In genomic region chr1:192545781-192546521, GRCh38 we compare ENCODE assay signal across 9 cellular contexts. TPM values are rescaled to one million over a fixed set of nuclear protein-coding genes. Genes with fewer than 3 reads are reported as not detected.
DNase-seq lines count a peak whose midpoint lies in the region; ATAC-seq, FAIRE-seq and TF ChIP-seq lines count a peak whose summit lies in the region.
"Had no signal": no experiment of that assay in that cellular context is flagged by ENCODE, and none has a peak within 500 bp of the region (broad histone marks: within the 10 kb centered on the region; RNA-seq: fewer than 3 reads in every experiment).

No MANE protein-coding gene starts in this region.

- H3K4me1 Mint-ChIP-seq in progenitor cell of endocrine pancreas (ENCODE audit: low read depth): peaks cover 5% of the 10 kb centered on the region

- no peak overlapping the region for H3K27ac ChIP-seq in 22Rv1

- no peaks in the 10 kb centered on the region for H3K36me3 Mint-ChIP-seq in progenitor cell of endocrine pancreas (ENCODE audit: insufficient read depth)

- TF ChIP-seq CTCF in 22Rv1 (IDR thresholded peaks at IDR 0.05) (peak; percentile 12; the same call in 1 of the 2 replicates), progenitor cell of endocrine pancreas (IDR thresholded peaks at IDR 0.05; ENCODE audit: unreplicated experiment) (peak; percentile 26)

- peak; percentile 69 for ATAC-seq in HG03159 (IDR thresholded peaks at IDR 0.05; ENCODE audit: unreplicated experiment)

- FAIRE-seq in GM19239 (lab: Jason Lieb, UNC): peak; percentile 98

- DNase-seq in GM19239 (ENCODE audit: insufficient read length, low spot score) (no peak), UCSD-AML1 (lab: John Stamatoyannopoulos, UW; ENCODE audit: unreplicated experiment) (peak; percentile 8), progenitor cell of endocrine pancreas (ENCODE audit: low spot score, unreplicated experiment) (no peak), NCI-H1930 (lab: John Stamatoyannopoulos, UW) (no peak), hepatic stellate cell (ENCODE audit: low spot score) (no peak), NCI-H2227 treated with DMSO at 0.1 percent for 48 hours (lab: John Stamatoyannopoulos, UW) (no peak)

- H3K27me3 Mint-ChIP-seq in progenitor cell of endocrine pancreas: no peaks in the 10 kb centered on the region

- H3K9me3 Mint-ChIP-seq in progenitor cell of endocrine pancreas (ENCODE audit: low read depth): no peaks in the 10 kb centered on the region

- no peak overlapping the region for H3K4me3 Mint-ChIP-seq in progenitor cell of endocrine pancreas (ENCODE audit: low read depth)

- H3K27ac Mint-ChIP-seq in progenitor cell of endocrine pancreas: no peak overlapping the region

RNA-seq across cellular contexts. Expression of gene RGS1, which starts 29.6 kb away (rescaled TPM):
- total RNA-seq in progenitor cell of endocrine pancreas: 0.26 and 0.42 TPM in 2 replicates
- total RNA-seq: Daoy had no signal
